ENCODE assay signal across 14 cellular contexts in genomic region chr1:14693996-14694395, GRCh38.
A peak's percentile ranks its signal among the peaks of the same experiment; 100 is the strongest.
DNase-seq lines count a peak whose midpoint lies in the region; TF ChIP-seq lines count a peak whose summit lies in the region.
"Had no signal": no experiment of that assay in that cellular context is flagged by ENCODE, and none has a peak within 500 bp of the region (broad histone marks: within the 10 kb centered on the region; RNA-seq: fewer than 3 reads in every experiment).

No MANE protein-coding gene starts in this region.

- no peak overlapping the region for H3K4ac ChIP-seq in trophoblast cell (ENCODE audit: low read depth, low read length)

- H3K36me3 Mint-ChIP-seq in glutamatergic neuron (ENCODE audit: unreplicated experiment) (no peaks in the 10 kb centered on the region), nephron progenitor cell (ENCODE audit: low read depth) (peaks cover 1% of the 10 kb centered on the region), type B pancreatic cell (no peaks in the 10 kb centered on the region)
- H3K36me3 Mint-ChIP-seq: CD4-positive, alpha-beta memory T cell had no signal

- H4K12ac ChIP-seq in trophoblast cell (ENCODE audit: low read depth, low read length), result no peak overlapping the region

- H2BK5ac ChIP-seq in trophoblast cell (ENCODE audit: low read depth, low read length, poor library complexity), result no peak overlapping the region

- no peak overlapping the region for H3K23ac ChIP-seq in trophoblast cell (ENCODE audit: low read length)

- H3K79me2 ChIP-seq in trophoblast cell (ENCODE audit: control insufficient read depth, insufficient read depth, low read length, poor library complexity), result no peaks in the 10 kb centered on the region

- H3K4me3 ChIP-seq in foreskin fibroblast (ENCODE audit: low read depth in 1 of 2, low read length in 2 of 2) (no peak overlapping the region), trophoblast cell (ENCODE audit: low read depth, low read length) (no peak overlapping the region)
- H3K4me3 ChIP-seq: GM12878, GM23248 had no signal

- DNase-seq in M059J (ENCODE audit: low read depth) (peak; percentile 31), glutamatergic neuron (peak; percentile 56), nephron progenitor cell (no peak), type B pancreatic cell (ENCODE audit: extremely low spot score, unreplicated experiment) (no peak), foreskin fibroblast (no peak), T1000 (lab: John Stamatoyannopoulos, UW) (no peak), trophoblast cell (no peak)
- DNase-seq: BE2C; CD4-positive, alpha-beta memory T cell; DMS79; GM23248 had no signal

- H3K9me3 ChIP-seq in trophoblast cell (ENCODE audit: insufficient read depth, low read depth, low read length), result no peaks in the 10 kb centered on the region
- H3K9me3 ChIP-seq: BE2C had no signal

- H3K9me3 Mint-ChIP-seq in glutamatergic neuron (ENCODE audit: unreplicated experiment), result peaks cover 9% of the 10 kb centered on the region
- H3K9me3 Mint-ChIP-seq in nephron progenitor cell, result no peaks in the 10 kb centered on the region
- no peaks in the 10 kb centered on the region for H3K9me3 Mint-ChIP-seq in type B pancreatic cell

- no peak overlapping the region for H2BK120ac ChIP-seq in trophoblast cell (ENCODE audit: insufficient read depth, low read length, poor library complexity)

- H2AK5ac ChIP-seq in trophoblast cell (ENCODE audit: low read length), result no peak overlapping the region

- H3K79me1 ChIP-seq in trophoblast cell (ENCODE audit: low read length), result no peaks in the 10 kb centered on the region

- no peaks in the 10 kb centered on the region for H3K36me3 ChIP-seq in trophoblast cell (ENCODE audit: control insufficient read depth in 1 of 2, insufficient read depth in 2 of 2, low read length in 2 of 2)
- H3K36me3 ChIP-seq: BE2C had no signal

- H3K9ac ChIP-seq in trophoblast cell (ENCODE audit: low read length), result no peak overlapping the region
- H3K9ac ChIP-seq: GM23248 had no signal

- no peak overlapping the region for H3K4me2 ChIP-seq in trophoblast cell (ENCODE audit: low read length)

- H2AFZ ChIP-seq in trophoblast cell (ENCODE audit: insufficient read depth, low read length, poor library complexity), result no peak overlapping the region
- H2AFZ ChIP-seq: GM23248 had no signal

- H4K91ac ChIP-seq in trophoblast cell (ENCODE audit: low read depth, low read length), result no peak overlapping the region

- peaks cover 8 to 11% of the 10 kb centered on the region in 2 experiments for H3K4me1 ChIP-seq in trophoblast cell (ENCODE audit: control insufficient read depth in 1 of 2, insufficient read depth in 2 of 2, low read length in 2 of 2)
- H3K4me1 ChIP-seq: BE2C had no signal

- no peak overlapping the region for H3K18ac ChIP-seq in trophoblast cell (ENCODE audit: low read length)

- TF ChIP-seq CTCF in glutamatergic neuron (IDR thresholded peaks at IDR 0.05; ENCODE audit: partially characterized antibody, unreplicated experiment) (no peak), nephron progenitor cell (IDR thresholded peaks at IDR 0.05) (no peak), type B pancreatic cell (conservative IDR thresholded peaks at IDR 0.05) (no peak), foreskin fibroblast (IDR thresholded peaks at IDR 0.05; ENCODE audit: low read depth, low read length) (no peak)

- H2BK12ac ChIP-seq in trophoblast cell (ENCODE audit: low read length), result no peak overlapping the region

- no peak overlapping the region for H4K8ac ChIP-seq in trophoblast cell (ENCODE audit: low read depth, low read length)

- H3K27ac Mint-ChIP-seq in glutamatergic neuron (ENCODE audit: unreplicated experiment), result peak overlapping the region; percentile 4
- peak overlapping the region; percentile 84 for H3K27ac Mint-ChIP-seq in nephron progenitor cell
- H3K27ac Mint-ChIP-seq in type B pancreatic cell, result no peak overlapping the region
- H3K27ac Mint-ChIP-seq: CD4-positive, alpha-beta memory T cell had no signal

- no peaks in the 10 kb centered on the region for H3K27me3 ChIP-seq in trophoblast cell (ENCODE audit: insufficient read depth, low read length)
- H3K27me3 ChIP-seq: BE2C had no signal

- H3K4me1 Mint-ChIP-seq in glutamatergic neuron (ENCODE audit: low read depth, unreplicated experiment), result peaks cover 37% of the 10 kb centered on the region
- peaks cover 74% of the 10 kb centered on the region for H3K4me1 Mint-ChIP-seq in nephron progenitor cell
- peaks cover 51% of the 10 kb centered on the region for H3K4me1 Mint-ChIP-seq in type B pancreatic cell (ENCODE audit: unreplicated experiment)
- H3K4me1 Mint-ChIP-seq: CD4-positive, alpha-beta memory T cell had no signal

- H3K27ac ChIP-seq in trophoblast cell (ENCODE audit: low read depth, low read length), result no peak overlapping the region
- H3K27ac ChIP-seq: C4-2B, GM23248, HL-60 had no signal

- H3K4me3 Mint-ChIP-seq in glutamatergic neuron (ENCODE audit: unreplicated experiment) (peak overlapping the region; percentile 9), nephron progenitor cell (no peak overlapping the region), type B pancreatic cell (peak overlapping the region; percentile 49)
- H3K4me3 Mint-ChIP-seq: CD4-positive, alpha-beta memory T cell had no signal

- no peak overlapping the region for H3K14ac ChIP-seq in trophoblast cell (ENCODE audit: low read length)

- no CpG with 5 or more reads among the region's 6 CpGs for WGBS in trophoblast cell (ENCODE audit: extremely low coverage, insufficient coverage, insufficient read length)

- peaks cover 6% of the 10 kb centered on the region for H3K27me3 Mint-ChIP-seq in glutamatergic neuron (ENCODE audit: unreplicated experiment)
- H3K27me3 Mint-ChIP-seq in nephron progenitor cell (ENCODE audit: low read depth, poor library complexity), result peaks cover 4% of the 10 kb centered on the region
- H3K27me3 Mint-ChIP-seq in type B pancreatic cell, result no peaks in the 10 kb centered on the region

Comparison
In these comparisons a context has a peak if more than half of its experiments do, and no peak if none do; other contexts are left out.
1. DNase-seq: peak in M059J (single experiment) and glutamatergic neuron (single experiment); none in nephron progenitor cell (single experiment), type B pancreatic cell (single experiment), foreskin fibroblast (0 of 2), T1000 (single experiment) and trophoblast cell (0 of 2).